ENCODE assay signal across 11 cellular contexts in genomic region chr21:45995686-45996179, GRCh38. TPM values are rescaled to one million over a fixed set of nuclear protein-coding genes. Genes with fewer than 3 reads are reported as not detected.
A peak's percentile ranks its signal among the peaks of the same experiment; 100 is the strongest.
DNase-seq lines count a peak whose midpoint lies in the region; ATAC-seq and TF ChIP-seq lines count a peak whose summit lies in the region.
"Had no signal": no experiment of that assay in that cellular context is flagged by ENCODE, and none has a peak within 500 bp of the region (broad histone marks: within the 10 kb centered on the region; RNA-seq: fewer than 3 reads in every experiment).

No MANE protein-coding gene starts in this region.

- 0 out of 2 replicates have a peak, but pooled peaks cover 3% of the 10 kb centered on the region for H3F3A ChIP-seq in GM23248 (ENCODE audit: insufficient read depth)
- no peaks in the 10 kb centered on the region for H3F3A ChIP-seq in SK-N-SH (replicated peaks; ENCODE audit: insufficient read depth)

- H3K9ac ChIP-seq in GM23248, result no peak overlapping the region
- H3K9ac ChIP-seq in SK-N-SH, result no peak overlapping the region

- H3K4me2 ChIP-seq in GM23248 (ENCODE audit: unreplicated experiment) (no peak overlapping the region), SK-N-SH (no peak overlapping the region)

- no peak overlapping the region for H2AFZ ChIP-seq in GM23248
- H2AFZ ChIP-seq in SK-N-SH (ENCODE audit: low read depth), result no peak overlapping the region

- H3K27ac ChIP-seq in GM23248 (no peak overlapping the region), SK-N-SH (ENCODE audit: low read depth in 2 of 2, low read length in 1 of 2) (no peak overlapping the region), gastroesophageal sphincter (peak overlapping the region in 3 of 4 donors; percentile 79 to 81 (median 80))
- H3K27ac ChIP-seq: VCaP had no signal

- H3K4me3 ChIP-seq in GM23248 (no peak overlapping the region), SK-N-SH (ENCODE audit: low read depth in 2 of 2, low read length in 1 of 2) (no peak overlapping the region), gastroesophageal sphincter (no peak overlapping the region)

- H3K4me1 ChIP-seq in GM23248 (ENCODE audit: insufficient read depth) (no peaks in the 10 kb centered on the region), SK-N-SH (ENCODE audit: control insufficient read depth in 1 of 2, insufficient read depth in 2 of 2, low read depth in 1 of 2, low read length in 1 of 2) (no peaks in the 10 kb centered on the region), gastroesophageal sphincter (peaks cover 0 to 95% (median 38%) of the 10 kb centered on the region in 3 donors)

- H3K9me3 ChIP-seq in GM23248 (ENCODE audit: low read depth) (no peaks in the 10 kb centered on the region), SK-N-SH (no peaks in the 10 kb centered on the region), gastroesophageal sphincter (no peaks in the 10 kb centered on the region)

- no peak for ATAC-seq in gastroesophageal sphincter
- no peak for ATAC-seq in sciatic nerve

- DNase-seq in GM23248 (peak; percentile 54), SK-N-SH (no peak), sciatic nerve (ENCODE audit: low spot score) (peak; percentile 62), NCI-H1417 treated with DMSO at 0.1 percent for 48 hours (lab: John Stamatoyannopoulos, UW) (no peak), NCI-H1092 treated with DMSO at 0.1 percent for 48 hours (lab: John Stamatoyannopoulos, UW) (no peak), NCI-H1436 treated with DMSO at 0.1 percent for 48 hours (lab: John Stamatoyannopoulos, UW) (no peak)
- no peak for DNase-seq in effector CD8-positive, alpha-beta T cell (lab: John Stamatoyannopoulos, UW)
- DNase-seq: NCI-H2081 treated with DMSO at 0.1 percent for 48 hours had no signal

- TF ChIP-seq CTCF in SK-N-SH (IDR thresholded peaks at IDR 0.05), result no peak
- no peak for TF ChIP-seq CTCF in gastroesophageal sphincter (IDR thresholded peaks at IDR 0.05)

- H3K79me2 ChIP-seq in GM23248 (ENCODE audit: insufficient read depth) (peaks cover 35% of the 10 kb centered on the region), SK-N-SH (ENCODE audit: insufficient read depth) (no peaks in the 10 kb centered on the region)

- H3K36me3 ChIP-seq in GM23248 (ENCODE audit: low read depth), result peaks cover 31% of the 10 kb centered on the region; the same call in 1 of the 2 replicates
- peaks cover 0 to 23% of the 10 kb centered on the region in 2 experiments for H3K36me3 ChIP-seq in SK-N-SH (replicated peaks in 1 of 2; ENCODE audit: control insufficient read depth in 1 of 2, insufficient read depth in 2 of 2, low read length in 1 of 2)
- H3K36me3 ChIP-seq in gastroesophageal sphincter, result peaks cover 0 to 95% of the 10 kb centered on the region in 2 donors

- POLR2A ChIA-PET in SK-N-SH (lab: Yijun Ruan, JAX), result no interaction called here

- in situ Hi-C loops in GM23248 (cut with MboI), result loop anchor here (10.0 kb wide), 1 partner anchor 119 kb away; no protein-coding TSS in a partner anchor

- CTCF ChIA-PET in SK-N-SH (lab: Yijun Ruan, JAX), result interaction anchor here (1.2 kb wide), 1 partner anchor 22 kb away, joined by 3 read pairs; no protein-coding TSS in a partner anchor

- no peaks in the 10 kb centered on the region for H3K27me3 ChIP-seq in GM23248 (replicated peaks; ENCODE audit: insufficient read depth)
- H3K27me3 ChIP-seq in SK-N-SH (ENCODE audit: insufficient read depth), result no peaks in the 10 kb centered on the region
- no peaks in the 10 kb centered on the region for H3K27me3 ChIP-seq in gastroesophageal sphincter

- TF ChIP-seq EP300 in SK-N-SH (IDR thresholded peaks at IDR 0.05; ENCODE audit: borderline replicate concordance in 1 of 2, low read depth in 1 of 2, low read length in 1 of 2) (no peak), gastroesophageal sphincter (IDR thresholded peaks at IDR 0.05) (no peak)

- TF ChIP-seq POLR2A in gastroesophageal sphincter (IDR thresholded peaks at IDR 0.05), result no peak

- H3K9me2 ChIP-seq in GM23248 (ENCODE audit: insufficient read depth), result no peaks in the 10 kb centered on the region
- H3K9me2 ChIP-seq in SK-N-SH, result no peaks in the 10 kb centered on the region

- 41 to 66% methylated on average over 5 to 6 of the region's 6 CpGs for WGBS in GM23248 (ENCODE audit: low coverage in 1 of 2, low lambda C conversion rate in 2 of 2, missing lambda C conversion rate in 2 of 2), 2 experiments
- WGBS in SK-N-SH (ENCODE audit: low lambda C conversion rate), result no CpG with 5 or more reads among the region's 6 CpGs
- WGBS in gastroesophageal sphincter (ENCODE audit: low coverage in 1 of 2), 2 donors, result 40% methylated on average over 1 of the region's 6 CpGs; no CpG with 5 or more reads in 1 of the 2 donors

- H4K20me1 ChIP-seq in GM23248 (ENCODE audit: insufficient read depth), result no peaks in the 10 kb centered on the region
- no peaks in the 10 kb centered on the region for H4K20me1 ChIP-seq in SK-N-SH (ENCODE audit: insufficient read depth)

- no peak for TF ChIP-seq RAD21 in SK-N-SH (IDR thresholded peaks at IDR 0.05; ENCODE audit: low read length)

- intact Hi-C loops in sciatic nerve (cut with DNase I), result loop anchor here (10.0 kb wide), 1 partner anchor 49 kb away; no protein-coding TSS in a partner anchor

TF ChIP-seq in SK-N-SH, 30 proteins besides CTCF, POLR2A, EP300 and RAD21:
- peak; percentile 49; the same call in 1 of the 2 replicates for TF ChIP-seq USF1 (IDR thresholded peaks at IDR 0.05; ENCODE audit: borderline replicate concordance, low read depth)
- TF ChIP-seq FOXM1 (IDR thresholded peaks at IDR 0.05; ENCODE audit: low read depth), result no peak

RNA-seq across cellular contexts. Expression of gene COL6A1, which starts 14.2 kb away (rescaled TPM):
- total RNA-seq in GM23248 (2014; rRNA removed; shearing (Covaris generic)), result 1,783 and 1,897 TPM in 2 replicates
- polyA plus RNA-seq in GM23248 (2016; fragmentation: Nextera tagmentation; extraction: Ambion mirVana) (685 and 707 TPM in 2 replicates), SK-N-SH (2012; rRNA removed) (37.3 and 107 TPM in 2 replicates)
- polyA plus RNA-seq in SK-N-SH (2012; cell fraction: cytosol; rRNA removed), result 34.3 and 65.0 TPM in 2 replicates
- polyA plus RNA-seq in SK-N-SH (2012; cell fraction: nucleus; rRNA removed), result 241 and 268 TPM in 2 replicates
- total RNA-seq in gastroesophageal sphincter (1,000 to 10,000 TPM in 2 of 4 donors, 100 to 1,000 TPM in 2; 477 to 1,231 (median 878) TPM), sciatic nerve (247 TPM)
- total RNA-seq: OCI-LY7 had no signal

Comparison
In these comparisons a context has a peak if more than half of its experiments do, and no peak if none do; other contexts are left out.
1. DNase-seq: peak in GM23248 (single experiment) and sciatic nerve (single experiment); none in SK-N-SH (single experiment), NCI-H1417 treated with DMSO at 0.1 percent for 48 hours (single experiment), NCI-H1092 treated with DMSO at 0.1 percent for 48 hours (single experiment), effector CD8-positive, alpha-beta T cell (single experiment) and NCI-H1436 treated with DMSO at 0.1 percent for 48 hours (single experiment).
2. H3K27ac ChIP-seq: peak in gastroesophageal sphincter (3 of 4); none in GM23248 (single experiment) and SK-N-SH (0 of 2).